Comparison of ENCODE assay signal across 15 cellular contexts in genomic region chrX:97597954-97598353, GRCh38.
A peak's percentile ranks its signal among the peaks of the same experiment; 100 is the strongest.
DNase-seq lines count a peak whose midpoint lies in the region; ATAC-seq and TF ChIP-seq lines count a peak whose summit lies in the region.
"Had no signal": no experiment of that assay in that cellular context is flagged by ENCODE, and none has a peak within 500 bp of the region (broad histone marks: within the 10 kb centered on the region; RNA-seq: fewer than 3 reads in every experiment).

No MANE protein-coding gene starts in this region.

- CTCF ChIA-PET in activated naive CD4-positive, alpha-beta T cell treated with anti-CD3 and anti-CD28 coated beads, Interleukin-2, amount 10 ng/mL, durations not matched to agents 7 days and 5 days (lab: Charles Lee) = interaction anchor here (1.0 kb wide), 1 partner anchor 35 kb away, joined by 4 read pairs; no protein-coding TSS in a partner anchor

- H3K9me2 ChIP-seq in GM23248 (ENCODE audit: insufficient read depth) = no peaks in the 10 kb centered on the region

- H3K27ac ChIP-seq in DND-41 (ENCODE audit: low read length) (no peak overlapping the region), GM23248 (no peak overlapping the region)
- H3K27ac ChIP-seq: VCaP had no signal

- H3K4me1 ChIP-seq in DND-41 (ENCODE audit: insufficient read depth, low read length) (no peaks in the 10 kb centered on the region), GM23248 (ENCODE audit: insufficient read depth) (no peaks in the 10 kb centered on the region)

- H3K4me3 ChIP-seq in DND-41 (ENCODE audit: low read depth in 1 of 2, low read length in 2 of 2) (no peak overlapping the region), GM23248 (no peak overlapping the region)
- H3K4me3 ChIP-seq in Jurkat, Clone E6-1 (ENCODE audit: low read length) = no peak overlapping the region
- H3K4me3 ChIP-seq: K562 had no signal

- no peak overlapping the region for H3K4me3 Mint-ChIP-seq in activated naive CD4-positive, alpha-beta T cell treated with anti-CD3 and anti-CD28 coated beads, Interleukin-2, amount 10 ng/mL, durations not matched to agents 7 days and 5 days
- no peak overlapping the region for H3K4me3 Mint-ChIP-seq in neural crest cell

- H4K20me1 ChIP-seq in DND-41 (ENCODE audit: insufficient read depth, low read length) (no peaks in the 10 kb centered on the region), GM23248 (ENCODE audit: insufficient read depth) (no peaks in the 10 kb centered on the region)

- H3K9me3 ChIP-seq in DND-41 (ENCODE audit: insufficient read depth, low read length, severe bottlenecking) = no peaks in the 10 kb centered on the region
- H3K9me3 ChIP-seq in GM23248 (ENCODE audit: low read depth) = no peaks in the 10 kb centered on the region

- H3K36me3 ChIP-seq in DND-41 (ENCODE audit: insufficient read depth, low read length) (no peaks in the 10 kb centered on the region), GM23248 (ENCODE audit: low read depth) (no peaks in the 10 kb centered on the region)

- H2AFZ ChIP-seq in DND-41 (ENCODE audit: low read depth, low read length) (no peak overlapping the region), GM23248 (no peak overlapping the region)

- DNase-seq in DND-41 (no peak), neural crest cell (ENCODE audit: low read depth, low spot score) (no peak), islet precursor cell (no peak), GM19238 (ENCODE audit: insufficient read length, low spot score) (no peak), GM23248 (no peak)
- DNase-seq in Jurkat, Clone E6-1 (ENCODE audit: low read depth, low spot score) = peak; percentile 17
- DNase-seq in activated naive CD4-positive, alpha-beta T cell treated with anti-CD3 and anti-CD28 coated beads, Interleukin-2, amount 10 ng/mL, durations not matched to agents 7 days and 5 days = peak; percentile 20
- DNase-seq: midbrain, NCI-H187 treated with DMSO at 0.1 percent for 48 hours, SIG-M5, substantia nigra had no signal

- no peak overlapping the region for H3K9ac ChIP-seq in DND-41 (ENCODE audit: low read depth, low read length)
- no peak overlapping the region for H3K9ac ChIP-seq in GM23248

- H3K36me3 Mint-ChIP-seq in activated naive CD4-positive, alpha-beta T cell treated with anti-CD3 and anti-CD28 coated beads, Interleukin-2, amount 10 ng/mL, durations not matched to agents 7 days and 5 days = no peaks in the 10 kb centered on the region
- no peaks in the 10 kb centered on the region for H3K36me3 Mint-ChIP-seq in neural crest cell (ENCODE audit: low read depth)

- H3K27me3 ChIP-seq in DND-41 (ENCODE audit: insufficient read depth, low read length, poor library complexity) (no peaks in the 10 kb centered on the region), GM23248 (replicated peaks; ENCODE audit: insufficient read depth) (no peaks in the 10 kb centered on the region)

- no peaks in the 10 kb centered on the region for H3K79me2 ChIP-seq in DND-41 (ENCODE audit: insufficient read depth, low read length)
- no peaks in the 10 kb centered on the region for H3K79me2 ChIP-seq in GM23248 (ENCODE audit: insufficient read depth)

- H3K4me2 ChIP-seq in DND-41 (ENCODE audit: insufficient read depth, low read length) (no peak overlapping the region), GM23248 (ENCODE audit: unreplicated experiment) (no peak overlapping the region)

- in situ Hi-C loops in GM23248 (cut with MboI) = no loop called here

- H3K27ac Mint-ChIP-seq in activated naive CD4-positive, alpha-beta T cell treated with anti-CD3 and anti-CD28 coated beads, Interleukin-2, amount 10 ng/mL, durations not matched to agents 7 days and 5 days = peak overlapping the region; percentile 81
- peak overlapping the region; percentile 50 for H3K27ac Mint-ChIP-seq in neural crest cell (ENCODE audit: unreplicated experiment)
- H3K27ac Mint-ChIP-seq: progenitor cell of endocrine pancreas had no signal

- peak; percentile 37; the same call in 1 of the 3 replicates for ATAC-seq in DND-41 (ENCODE audit: insufficient read depth, low read depth)
- no peak for ATAC-seq in HG02852 (IDR thresholded peaks at IDR 0.05; ENCODE audit: unreplicated experiment)
- ATAC-seq: K562 had no signal

- no peaks in the 10 kb centered on the region for H3F3A ChIP-seq in GM23248 (ENCODE audit: insufficient read depth)

- H3K9me3 Mint-ChIP-seq in activated naive CD4-positive, alpha-beta T cell treated with anti-CD3 and anti-CD28 coated beads, Interleukin-2, amount 10 ng/mL, durations not matched to agents 7 days and 5 days = no peaks in the 10 kb centered on the region
- no peaks in the 10 kb centered on the region for H3K9me3 Mint-ChIP-seq in neural crest cell

- no peaks in the 10 kb centered on the region for H3K27me3 Mint-ChIP-seq in activated naive CD4-positive, alpha-beta T cell treated with anti-CD3 and anti-CD28 coated beads, Interleukin-2, amount 10 ng/mL, durations not matched to agents 7 days and 5 days
- no peaks in the 10 kb centered on the region for H3K27me3 Mint-ChIP-seq in neural crest cell (ENCODE audit: low read depth)
- H3K27me3 Mint-ChIP-seq: progenitor cell of endocrine pancreas had no signal

- TF ChIP-seq CTCF in DND-41 (IDR thresholded peaks at IDR 0.05; ENCODE audit: borderline replicate concordance, extremely low read depth, low read length, poor library complexity, severe bottlenecking) (no peak), neural crest cell (conservative IDR thresholded peaks at IDR 0.05) (no peak)

- H3K4me1 Mint-ChIP-seq in activated naive CD4-positive, alpha-beta T cell treated with anti-CD3 and anti-CD28 coated beads, Interleukin-2, amount 10 ng/mL, durations not matched to agents 7 days and 5 days = peaks cover 8% of the 10 kb centered on the region
- peaks cover 15% of the 10 kb centered on the region for H3K4me1 Mint-ChIP-seq in neural crest cell

- 76 to 79% methylated on average over 5 to 6 of the region's 6 CpGs for WGBS in GM23248 (ENCODE audit: low coverage in 1 of 2, low lambda C conversion rate in 2 of 2, missing lambda C conversion rate in 2 of 2), 2 experiments

Comparison
In these comparisons a context has a peak if more than half of its experiments do, and no peak if none do; other contexts are left out.
1. DNase-seq: peak in Jurkat, Clone E6-1 (single experiment) and activated naive CD4-positive, alpha-beta T cell treated with anti-CD3 and anti-CD28 coated beads, Interleukin-2, amount 10 ng/mL, durations not matched to agents 7 days and 5 days (single experiment); none in DND-41 (single experiment), neural crest cell (single experiment), islet precursor cell (single experiment), GM19238 (single experiment) and GM23248 (single experiment).